In the genomic region with DNA sequence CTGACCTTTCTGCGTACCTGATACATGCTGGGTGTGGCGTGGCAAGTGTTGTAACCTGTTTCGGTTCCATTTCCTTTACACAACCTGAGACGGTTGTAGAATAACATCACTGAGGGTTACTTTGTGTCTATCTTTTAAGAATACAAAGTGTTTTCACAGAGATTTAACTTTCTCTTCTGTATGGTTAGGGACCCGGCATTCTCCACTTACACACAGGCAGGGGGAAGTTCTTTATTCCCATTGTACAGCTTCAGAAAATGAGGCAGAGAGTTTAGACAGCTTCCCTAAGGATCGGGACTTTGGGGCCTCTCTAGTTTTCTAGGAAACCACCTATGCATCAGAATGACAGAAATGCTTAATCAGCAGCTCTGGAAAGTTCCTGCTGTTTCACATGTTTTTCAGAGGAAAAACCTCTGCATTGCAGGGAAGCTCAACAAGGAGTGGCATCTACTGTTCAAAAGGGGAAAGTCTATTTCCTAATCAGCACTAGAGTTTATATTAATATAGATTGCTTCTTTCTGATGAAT, we compare ENCODE assay signal across 8 cellular contexts. TPM values are rescaled to one million over a fixed set of nuclear protein-coding genes. Genes with fewer than 3 reads are reported as not detected.
A peak's percentile ranks its signal among the peaks of the same experiment; 100 is the strongest.
DNase-seq lines count a peak whose midpoint lies in the region; ATAC-seq, FAIRE-seq and TF ChIP-seq lines count a peak whose summit lies in the region.

No MANE protein-coding gene starts in this region.

- no peak overlapping the region for H3K27ac ChIP-seq in DOHH2 (ENCODE audit: low read depth, low read length)
- peak overlapping the region; percentile 74 for H3K27ac ChIP-seq in angular gyrus (ENCODE audit: low read depth, low read length)
- H3K27ac ChIP-seq in HepG2 (ENCODE audit: extremely low read length, insufficient read depth, low read length) = peak overlapping the region; percentile 83
- H3K27ac ChIP-seq in temporal lobe (ENCODE audit: low read depth, low read length) = peak overlapping the region; percentile 51

- TF ChIP-seq POLR2A in HepG2 (IDR thresholded peaks at IDR 0.05; ENCODE audit: insufficient read depth in 1 of 2, low read depth in 2 of 2, low read length in 2 of 2) = no peak

- H3K9me2 ChIP-seq in DOHH2 (replicated peaks; ENCODE audit: control insufficient read depth, low read length) = no peaks in the 10 kb centered on the region

- no peaks in the 10 kb centered on the region for H3K79me2 ChIP-seq in DOHH2 (ENCODE audit: control insufficient read depth, low read length)
- peaks cover 26% of the 10 kb centered on the region for H3K79me2 ChIP-seq in HepG2 (ENCODE audit: insufficient read depth, low read length)

- peak; percentile 70 for FAIRE-seq in HepG2 (lab: Jason Lieb, UNC)

- ATAC-seq in GM19452 (IDR thresholded peaks at IDR 0.05; ENCODE audit: unreplicated experiment) = peak; percentile 82
- ATAC-seq in HG03460 (IDR thresholded peaks at IDR 0.05; ENCODE audit: unreplicated experiment) = peak; percentile 82
- no peak; the same call in 2 of the 3 replicates for ATAC-seq in HepG2

- BruUV-seq in HepG2 (replicated peaks; lab: Mats Ljungman, UMichigan) = TSS peak; percentile 55

- no peak for TF ChIP-seq RAD21 in HepG2 (CRISPR knock-in tag; IDR thresholded peaks at IDR 0.05)

- DNase-seq in HepG2 (ENCODE audit: low spot score) (peak; percentile 46), NCI-H2171 treated with DMSO at 0.1 percent for 48 hours (lab: John Stamatoyannopoulos, UW) (no peak), OCI-M2 (lab: John Stamatoyannopoulos, UW; ENCODE audit: unreplicated experiment) (no peak)

- TF ChIP-seq CTCF in DOHH2 (IDR thresholded peaks at IDR 0.05; ENCODE audit: low read depth, low read length, poor library complexity, severe bottlenecking) (no peak), HepG2 (CRISPR knock-in tag; IDR thresholded peaks at IDR 0.05) (no peak)

- H3K4me1 ChIP-seq in DOHH2 (ENCODE audit: control insufficient read depth, low read length) (peaks cover 17% of the 10 kb centered on the region), HepG2 (ENCODE audit: insufficient read depth, low read length) (peaks cover 20% of the 10 kb centered on the region)

- in situ Hi-C loops in HepG2 (cut with HindIII; ENCODE audit: extremely low pct_ligation_motif_present, low pct_unique_long_range_greater_than_20kb) = no loop called here

- H3K9me3 ChIP-seq in DOHH2 (ENCODE audit: control insufficient read depth, insufficient read depth, low read length) = no peaks in the 10 kb centered on the region
- H3K9me3 ChIP-seq in HepG2 (ENCODE audit: low read length) = no peaks in the 10 kb centered on the region

- peaks cover 5% of the 10 kb centered on the region; the same call in 1 of the 2 replicates for H3K27me3 ChIP-seq in DOHH2 (ENCODE audit: control insufficient read depth, low read length)
- no peaks in the 10 kb centered on the region; a peak in 1 of 5 replicates for H3K27me3 ChIP-seq in HepG2 (ENCODE audit: control insufficient read depth in 1 of 2, insufficient read depth in 2 of 2, low read length in 2 of 2)

- H3K36me3 ChIP-seq in DOHH2 (ENCODE audit: control insufficient read depth, low read length) (no peaks in the 10 kb centered on the region), HepG2 (replicated peaks in 1 of 2; ENCODE audit: control insufficient read depth in 1 of 2, insufficient read depth in 2 of 2, low read length in 2 of 2) (no peaks in the 10 kb centered on the region; a peak in 1 of 5 replicates)

- WGBS in HepG2 (ENCODE audit: low lambda C conversion rate) = 0% methylated on average over 6 of the region's 6 CpGs

- CTCF ChIA-PET in HepG2 (lab: Yijun Ruan, JAX; ENCODE audit: low intra/inter-chr PET ratio, low total read pairs) = no interaction called here

- TF ChIP-seq EP300 in HepG2 (IDR thresholded peaks at IDR 0.05; ENCODE audit: low read depth in 2 of 2, low read length in 2 of 2) (no peak), HepG2 (CRISPR knock-in tag; IDR thresholded peaks at IDR 0.05; ENCODE audit: borderline replicate concordance) (no peak)

- H3K4me2 ChIP-seq in DOHH2 (ENCODE audit: low read length) (peak overlapping the region; percentile 79), HepG2 (ENCODE audit: low read depth, low read length) (peak overlapping the region; percentile 70)

- H4K20me1 ChIP-seq in DOHH2 (ENCODE audit: control insufficient read depth, insufficient read depth, low read depth, low read length) (no peaks in the 10 kb centered on the region), HepG2 (ENCODE audit: insufficient read depth, low read length) (no peaks in the 10 kb centered on the region)

- H3F3A ChIP-seq in DOHH2 (ENCODE audit: control insufficient read depth, insufficient read depth) = no peaks in the 10 kb centered on the region; the same call in 1 of the 2 replicates

- no peak overlapping the region for H2AFZ ChIP-seq in HepG2 (ENCODE audit: low read length)

- peak overlapping the region; percentile 87 for H3K9ac ChIP-seq in HepG2 (ENCODE audit: insufficient read depth, low read depth, low read length)

- POLR2A ChIA-PET in HepG2 (lab: Yijun Ruan, JAX) = interaction anchor here (1.0 to 1.6 kb wide), 5 partner anchors 11 to 838 kb away, joined by 3 to 18 read pairs (median 4); partner anchors contain the start of gene CAST

- intact Hi-C loops in HepG2 (cut with micrococcal nuclease; ENCODE audit: unreplicated experiment) = loop anchor here (5.0 kb wide), 1 partner anchor 41 kb away; the partner anchor contains the start of gene CAST

- H3K4me3 ChIP-seq in DOHH2 (ENCODE audit: low read length) = peak overlapping the region; percentile 69
- H3K4me3 ChIP-seq in HepG2 (replicated peaks in 1 of 3; ENCODE audit: insufficient read depth in 1 of 3, low read depth in 2 of 3, low read length in 3 of 3) = peak overlapping the region; percentile 70 to 87 (median 83)

TF ChIP-seq in HepG2, 621 proteins besides CTCF, POLR2A, EP300 and RAD21 (continues in another document):
- TF ChIP-seq, protein P1, sequence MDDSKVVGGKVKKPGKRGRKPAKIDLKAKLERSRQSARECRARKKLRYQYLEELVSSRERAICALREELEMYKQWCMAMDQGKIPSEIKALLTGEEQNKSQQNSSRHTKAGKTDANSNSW (CRISPR knock-in tag; IDR thresholded peaks at IDR 0.05; ENCODE audit: borderline replicate concordance) = no peak
- TF ChIP-seq MXI1 (IDR thresholded peaks at IDR 0.05; ENCODE audit: borderline replicate concordance, low read depth, low read length) (peak; percentile 11; the same call in 1 of the 3 replicates), ZBTB21 (CRISPR knock-in tag; IDR thresholded peaks at IDR 0.05) (0 out of 2 replicates have a peak, but pooled peaks have one; percentile 29), CHD4 (IDR thresholded peaks at IDR 0.05; ENCODE audit: borderline replicate concordance, low read length) (peak; percentile 30; the same call in 1 of the 2 replicates), ATF2 (CRISPR knock-in tag; IDR thresholded peaks at IDR 0.05) (0 out of 2 replicates have a peak, but pooled peaks have one; percentile 37), PHF21A (CRISPR knock-in tag; IDR thresholded peaks at IDR 0.05) (0 out of 2 replicates have a peak, but pooled peaks have one; percentile 20), CEBPG (CRISPR knock-in tag; IDR thresholded peaks at IDR 0.05) (peak; percentile 19; the same call in 1 of the 2 replicates), MAFF (IDR thresholded peaks at IDR 0.05; ENCODE audit: low read depth, low read length) (peak; percentile 89), IRF2 (CRISPR knock-in tag; IDR thresholded peaks at IDR 0.05) (0 out of 2 replicates have a peak, but pooled peaks have one; percentile 9), ZNF629 (CRISPR knock-in tag; conservative IDR thresholded peaks at IDR 0.05) (peak; percentile 90), ZMYM3 (CRISPR knock-in tag; IDR thresholded peaks at IDR 0.05) (peak; percentile 52), ASH2L (IDR thresholded peaks at IDR 0.05; ENCODE audit: insufficient read length, low read depth, low read length) (peak; percentile 7), MAFK (conservative IDR thresholded peaks at IDR 0.05 in 1 of 2, IDR thresholded peaks at IDR 0.05 in 1 of 2; ENCODE audit: low read length in 2 of 2) (peak; percentile 91), NR1H2 (CRISPR knock-in tag; IDR thresholded peaks at IDR 0.05; ENCODE audit: borderline replicate concordance, low read depth) (no peak)

RNA-seq across cellular contexts. Expression of gene CAST, which starts 41.3 kb away (rescaled TPM):
- total RNA-seq in HepG2 (2016; rRNA removed; fragmentation: Illumina TruSeq; extraction: Trizol) (67.6 and 87.8 TPM in 2 replicates), temporal lobe (10.1 TPM)
- total RNA-seq in HepG2 (2016; cell fraction: cytosol; rRNA removed; fragmentation: Illumina TruSeq; extraction: Trizol; ENCODE audit: low read depth) = 18.4 and 21.4 TPM in 2 replicates
- 66.7 and 88.4 TPM in 2 replicates for total RNA-seq in HepG2 (2016; cell fraction: insoluble cytoplasmic fraction; rRNA removed; fragmentation: Illumina TruSeq; extraction: Trizol)
- 52.5 and 53.1 TPM in 2 replicates for total RNA-seq in HepG2 (2016; cell fraction: membrane; rRNA removed; fragmentation: Illumina TruSeq; extraction: Trizol)
- 62.8 and 67.7 TPM in 2 replicates for total RNA-seq in HepG2 (2016; cell fraction: nucleus; rRNA removed; fragmentation: Illumina TruSeq; extraction: Trizol)
- polyA plus RNA-seq in HepG2 (2011; rRNA removed) = 35.2 and 42.1 TPM in 2 replicates
- 22.7 and 32.6 TPM in 2 replicates for polyA plus RNA-seq in HepG2 (2011; cell fraction: cytosol; rRNA removed)
- polyA plus RNA-seq in HepG2 (2011; cell fraction: nucleus; rRNA removed) = 49.5 and 52.7 TPM in 2 replicates
- polyA plus RNA-seq in HepG2 (2012) = 54.0 and 64.0 TPM in 2 replicates
- polyA plus RNA-seq in HepG2 (2016; cell fraction: cytosol; fragmentation: Illumina TruSeq; extraction: Trizol; ENCODE audit: low read depth) = 24.3 and 25.3 TPM in 2 replicates
- polyA plus RNA-seq in HepG2 (2016; cell fraction: insoluble cytoplasmic fraction; fragmentation: Illumina TruSeq; extraction: Trizol; ENCODE audit: low read depth) = 99.8 and 110 TPM in 2 replicates
- polyA plus RNA-seq in HepG2 (2016; cell fraction: membrane; fragmentation: Illumina TruSeq; extraction: Trizol; ENCODE audit: low read depth) = 40.8 and 51.2 TPM in 2 replicates
- polyA plus RNA-seq in HepG2 (2016; cell fraction: nucleus; fragmentation: Illumina TruSeq; extraction: Trizol; ENCODE audit: insufficient read depth, low read depth) = 65.5 and 67.5 TPM in 2 replicates
- 12.4 and 53.4 TPM in 2 replicates for polyA minus RNA-seq in HepG2 (2011; rRNA and poly(A)+ RNA removed; ENCODE audit: low replicate concordance)
- 39.6 and 45.8 TPM in 2 replicates for polyA minus RNA-seq in HepG2 (2011; cell fraction: cytosol; rRNA and poly(A)+ RNA removed)
- 166 and 175 TPM in 2 replicates for polyA minus RNA-seq in HepG2 (2011; cell fraction: nucleus; rRNA and poly(A)+ RNA removed)
